ENCODE assay signal across 12 cellular contexts in the genomic region with DNA sequence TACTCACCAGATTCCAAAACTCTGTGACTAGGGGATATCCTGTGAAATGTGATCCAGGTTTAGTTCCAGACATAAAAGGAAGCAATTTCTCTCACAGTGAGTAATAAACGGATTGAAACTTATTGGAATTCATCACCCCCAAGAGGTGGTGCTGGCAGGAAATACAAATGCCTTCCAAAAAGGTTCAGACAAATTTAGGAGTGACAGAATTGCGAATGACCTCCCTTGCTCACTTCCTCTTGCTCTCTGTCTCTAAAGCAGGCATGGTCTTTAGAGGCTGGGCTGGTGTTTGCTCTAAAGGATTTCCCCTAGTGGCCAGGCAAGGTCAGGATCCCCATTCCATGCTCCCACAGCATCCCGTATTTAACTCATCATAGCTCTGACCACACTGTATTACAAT.
DNase-seq lines count a peak whose midpoint lies in the region; ATAC-seq, FAIRE-seq and TF ChIP-seq lines count a peak whose summit lies in the region.
"Had no signal": no experiment of that assay in that cellular context is flagged by ENCODE, and none has a peak within 500 bp of the region (broad histone marks: within the 10 kb centered on the region; RNA-seq: fewer than 3 reads in every experiment).

No MANE protein-coding gene starts in this region.

- no peaks in the 10 kb centered on the region; the same call in 1 of the 2 replicates for H3K9me3 ChIP-seq in K562 (replicated peaks; ENCODE audit: control insufficient read depth, insufficient read depth, low read depth, low read length)

- 9% methylated on average over 3 of the region's 3 CpGs for WGBS in K562 (ENCODE audit: insufficient coverage, low coverage, missing lambda C conversion rate)

- no peaks in the 10 kb centered on the region for H3K36me3 ChIP-seq in K562 (ENCODE audit: control insufficient read depth, insufficient read depth, low read length)

- ATAC-seq in K562 (peak; percentile 79), GM19452 (IDR thresholded peaks at IDR 0.05; ENCODE audit: unreplicated experiment) (no peak)

- TF ChIP-seq CTCF in C4-2B (conservative IDR thresholded peaks at IDR 0.05) = peak; percentile 54
- TF ChIP-seq CTCF in K562 (IDR thresholded peaks at IDR 0.05 in 2 of 3, conservative IDR thresholded peaks at IDR 0.05 in 1 of 3; ENCODE audit: insufficient read depth in 2 of 3, low read depth in 1 of 3, low read length in 3 of 3) = peak in 2 of 3 experiments; percentile 12 to 23; a peak in 1 of 6 replicates

- no peak overlapping the region for H3K4me3 Mint-ChIP-seq in activated naive CD8-positive, alpha-beta T cell treated with anti-CD3 and anti-CD28 coated beads for 36 hours
- H3K4me3 Mint-ChIP-seq: activated T-helper 1 cell treated with anti-CD3 and anti-CD28 coated beads, Interleukin-12 subunit alpha, Interleukin-12 subunit beta, Interleukin-2, Interleukin-4 antibody, amounts not matched to agents 30 ng/mL and 10 ng/mL and 1 ng/mL, durations not matched to agents 14 hours and 24 hours and 36 hours; central memory CD8-positive, alpha-beta T cell had no signal

- no peak for TF ChIP-seq POLR2A in K562 (conservative IDR thresholded peaks at IDR 0.05)

- intact Hi-C loops in K562 (cut with micrococcal nuclease) = no loop called here

- H3K9me1 ChIP-seq in K562 (ENCODE audit: control insufficient read depth, insufficient read depth, low read length) = no peaks in the 10 kb centered on the region

- TF ChIP-seq EP300 in K562 (IDR thresholded peaks at IDR 0.05; ENCODE audit: low read length) = no peak

- POLR2A ChIA-PET in K562 (lab: Yijun Ruan, JAX) = interaction anchor here (0.9 kb wide), 1 partner anchor 12 kb away, joined by 3 read pairs; no protein-coding TSS in a partner anchor

- no peaks in the 10 kb centered on the region for H3K79me2 ChIP-seq in K562 (ENCODE audit: control insufficient read depth, insufficient read depth, low read length)

- DNase-seq in HuH-7 (ENCODE audit: low spot score) (peak; percentile 11), K562 (ENCODE audit: extremely low read depth in 1 of 4, low spot score in 3 of 4) (peak; percentile 6 to 22 (median 10)), left kidney (ENCODE audit: low read depth, low spot score) (peak; percentile 13), DMS153 (lab: John Stamatoyannopoulos, UW) (no peak), T1000 (lab: John Stamatoyannopoulos, UW) (no peak)
- no peak for DNase-seq in activated naive CD8-positive, alpha-beta T cell treated with anti-CD3 and anti-CD28 coated beads for 36 hours
- DNase-seq: NCI-H1092, small intestine had no signal

- no peaks in the 10 kb centered on the region for H3K27me3 ChIP-seq in K562 (ENCODE audit: control insufficient read depth in 2 of 2, insufficient read depth in 2 of 2, low read length in 2 of 2)

- no peak overlapping the region for H3K4me2 ChIP-seq in K562 (ENCODE audit: insufficient read depth, low read length)

- TF ChIP-seq RAD21 in K562 (CRISPR knock-in tag; conservative IDR thresholded peaks at IDR 0.05 in 1 of 2, IDR thresholded peaks at IDR 0.05 in 1 of 2) = no peak

- in situ Hi-C loops in K562 (cut with MboI) = no loop called here

- H3K27ac Mint-ChIP-seq in activated naive CD8-positive, alpha-beta T cell treated with anti-CD3 and anti-CD28 coated beads for 36 hours = no peak overlapping the region
- H3K27ac Mint-ChIP-seq: activated T-helper 1 cell treated with anti-CD3 and anti-CD28 coated beads, Interleukin-12 subunit alpha, Interleukin-12 subunit beta, Interleukin-2, Interleukin-4 antibody, amounts not matched to agents 30 ng/mL and 10 ng/mL and 1 ng/mL, durations not matched to agents 14 hours and 24 hours and 36 hours had no signal

- BruUV-seq in K562 (replicated peaks; lab: Mats Ljungman, UMichigan) = no TSS peak

- peaks cover 0 to 13% of the 10 kb centered on the region in 2 experiments; a peak in 3 of 5 replicates for H3K4me1 ChIP-seq in K562 (replicated peaks in 1 of 2; ENCODE audit: control insufficient read depth in 2 of 2, insufficient read depth in 2 of 2, low read length in 2 of 2)

- H3K4me3 ChIP-seq in K562 = no peak overlapping the region

- H3K27me3 Mint-ChIP-seq in activated naive CD8-positive, alpha-beta T cell treated with anti-CD3 and anti-CD28 coated beads for 36 hours = peaks cover 10% of the 10 kb centered on the region

- H2AFZ ChIP-seq in K562 (ENCODE audit: low read depth, low read length) = 0 out of 2 replicates have a peak overlapping the region, but pooled peaks have one; percentile 47

- CTCF ChIA-PET in K562 (lab: Yijun Ruan, JAX; ENCODE audit: low intra/inter-chr PET ratio) = no interaction called here

- H4K20me1 ChIP-seq in K562 (replicated peaks; ENCODE audit: control insufficient read depth, insufficient read depth, low read length) = no peaks in the 10 kb centered on the region

- H3K9ac ChIP-seq in K562 (ENCODE audit: insufficient read depth in 1 of 2, low read depth in 2 of 2, low read length in 2 of 2) = no peak overlapping the region

- H3K27ac ChIP-seq in C4-2B (no peak overlapping the region), K562 (ENCODE audit: extremely low read depth, low read depth, low read length) (no peak overlapping the region)

- H3K9me3 Mint-ChIP-seq in activated naive CD8-positive, alpha-beta T cell treated with anti-CD3 and anti-CD28 coated beads for 36 hours = no peaks in the 10 kb centered on the region
- H3K9me3 Mint-ChIP-seq: activated T-helper 1 cell treated with anti-CD3 and anti-CD28 coated beads, Interleukin-12 subunit alpha, Interleukin-12 subunit beta, Interleukin-2, Interleukin-4 antibody, amounts not matched to agents 30 ng/mL and 10 ng/mL and 1 ng/mL, durations not matched to agents 14 hours and 24 hours and 36 hours had no signal

- no peaks in the 10 kb centered on the region for H3K36me3 Mint-ChIP-seq in activated naive CD8-positive, alpha-beta T cell treated with anti-CD3 and anti-CD28 coated beads for 36 hours

- H3K4me1 Mint-ChIP-seq in activated naive CD8-positive, alpha-beta T cell treated with anti-CD3 and anti-CD28 coated beads for 36 hours = no peaks in the 10 kb centered on the region
- H3K4me1 Mint-ChIP-seq: central memory CD8-positive, alpha-beta T cell had no signal

- no peak for FAIRE-seq in K562 (lab: Jason Lieb, UNC)
- FAIRE-seq: small intestine had no signal

TF ChIP-seq in K562, 482 proteins besides CTCF, POLR2A, EP300 and RAD21:
- TF ChIP-seq MCM2 (IDR thresholded peaks at IDR 0.05; ENCODE audit: low read depth) (no peak), SPI1 (IDR thresholded peaks at IDR 0.05; ENCODE audit: borderline replicate concordance, low read depth, low read length) (0 out of 2 replicates have a peak, but pooled peaks have one; percentile 20)
TF ChIP-seq in K562: peak in this region for 1.

Comparison
In these comparisons a context has a peak if more than half of its experiments do, and no peak if none do; other contexts are left out.
1. DNase-seq: peak in HuH-7 (single experiment), K562 (4 of 4) and left kidney (single experiment); none in activated naive CD8-positive, alpha-beta T cell treated with anti-CD3 and anti-CD28 coated beads for 36 hours (single experiment), DMS153 (single experiment) and T1000 (single experiment).